16 cellular contexts compared by ENCODE assay signal in the genomic region with DNA sequence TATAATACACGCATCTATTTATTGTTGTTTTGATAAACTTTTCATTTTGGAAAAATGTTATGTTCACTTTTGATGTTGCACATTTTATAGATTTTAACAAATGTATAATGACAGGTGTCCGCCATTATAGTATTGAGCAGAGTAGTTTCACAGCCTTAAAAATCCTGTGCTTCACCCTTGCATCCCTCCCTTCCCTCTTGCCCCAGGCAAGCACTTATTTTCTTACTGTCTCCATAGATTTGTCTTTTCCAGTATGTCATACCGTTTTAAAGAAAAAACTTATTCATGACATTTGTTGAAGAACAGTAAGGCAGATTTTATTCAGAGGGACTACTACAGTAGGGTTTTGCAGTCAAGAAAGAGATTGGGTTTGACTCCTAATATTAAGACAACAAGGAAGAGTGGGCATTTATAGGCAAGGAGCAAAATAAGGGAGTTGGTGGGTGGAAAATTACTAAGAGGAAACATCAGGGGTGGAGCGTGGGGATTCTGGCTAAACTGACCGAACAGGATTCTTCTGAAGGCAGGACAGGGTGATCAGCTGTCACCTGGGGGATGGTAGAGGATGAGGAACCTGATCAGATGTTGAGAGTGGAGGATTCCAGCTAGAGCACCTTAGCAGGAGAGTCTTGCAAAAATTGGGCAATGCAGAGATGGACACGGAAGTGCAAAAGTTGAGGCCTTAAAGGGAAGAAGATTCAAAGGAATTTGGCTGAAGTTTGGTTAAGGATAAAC.
DNase-seq lines count a peak whose midpoint lies in the region; ATAC-seq and TF ChIP-seq lines count a peak whose summit lies in the region.
"Had no signal": no experiment of that assay in that cellular context is flagged by ENCODE, and none has a peak within 500 bp of the region (broad histone marks: within the 10 kb centered on the region; RNA-seq: fewer than 3 reads in every experiment).

No MANE protein-coding gene starts in this region.

- no peak for ATAC-seq in central memory CD8-positive, alpha-beta T cell (replicated peaks; ENCODE audit: extremely low read depth, poor library complexity, severe bottlenecking)
- no peak for ATAC-seq in naive thymus-derived CD8-positive, alpha-beta T cell
- ATAC-seq in lower lobe of right lung = no peak
- ATAC-seq: activated CD4-positive, CD25-positive, alpha-beta regulatory T cell treated with anti-CD3 and anti-CD28 coated beads, Interleukin-2, amount 50 U/mL, for 24 hours had no signal

- H3K4me3 Mint-ChIP-seq in Caco-2 (ENCODE audit: unreplicated experiment) (peak overlapping the region; percentile 46), IgD-negative memory B cell (peak overlapping the region in 1 of 4 donors; percentile 25)
- H3K4me3 Mint-ChIP-seq in central memory CD8-positive, alpha-beta T cell = no peak overlapping the region
- H3K4me3 Mint-ChIP-seq in naive thymus-derived CD8-positive, alpha-beta T cell = peak overlapping the region in 4 of 10 donors; percentile 4 to 21 (median 14)

- intact Hi-C loops in Caco-2 (cut with micrococcal nuclease; ENCODE audit: unreplicated experiment) (loop anchor here (1.0 to 2.0 kb wide), 2 partner anchors 35 to 41 kb away; no protein-coding TSS in a partner anchor), lower lobe of right lung (cut with DNase I) (no loop called here)

- H3K4me1 ChIP-seq in Caco-2 (peaks cover 37% of the 10 kb centered on the region), lower lobe of right lung (peaks cover 9% of the 10 kb centered on the region)

- in situ Hi-C loops in KBM-7 (cut with MboI; ENCODE audit: low pct_unique_long_range_greater_than_20kb, low sequenced_read_pairs) = no loop called here

- H3K27me3 Mint-ChIP-seq in Caco-2 (ENCODE audit: insufficient read depth, unreplicated experiment) (no peaks in the 10 kb centered on the region), IgD-negative memory B cell (no peaks in the 10 kb centered on the region)
- H3K27me3 Mint-ChIP-seq in central memory CD8-positive, alpha-beta T cell = no peaks in the 10 kb centered on the region
- no peaks in the 10 kb centered on the region for H3K27me3 Mint-ChIP-seq in naive thymus-derived CD8-positive, alpha-beta T cell

- no TSS peak for BruUV-seq in Caco-2 (replicated peaks; lab: Mats Ljungman, UMichigan)

- H3K9me3 ChIP-seq in Caco-2 = no peaks in the 10 kb centered on the region
- H3K9me3 ChIP-seq in lower lobe of right lung = no peaks in the 10 kb centered on the region

- POLR2A ChIA-PET in Caco-2 (lab: Charles Lee) = no interaction called here
- POLR2A ChIA-PET in naive thymus-derived CD8-positive, alpha-beta T cell (lab: Charles Lee) = interaction anchor here (0.6 kb wide), 1 partner anchor 286 kb away, joined by 3 read pairs; no protein-coding TSS in a partner anchor

- H3K4me1 Mint-ChIP-seq in Caco-2 (ENCODE audit: low read depth, unreplicated experiment) (peaks cover 40% of the 10 kb centered on the region), IgD-negative memory B cell (peaks cover 10 to 41% (median 12%) of the 10 kb centered on the region in 3 donors)
- peaks cover 75% of the 10 kb centered on the region for H3K4me1 Mint-ChIP-seq in central memory CD8-positive, alpha-beta T cell
- H3K4me1 Mint-ChIP-seq in naive thymus-derived CD8-positive, alpha-beta T cell = peaks cover 42 to 85% (median 85%) of the 10 kb centered on the region in 4 donors

- no peaks in the 10 kb centered on the region; the same call in 1 of the 2 replicates for H3K36me3 ChIP-seq in Caco-2 (ENCODE audit: control insufficient read depth, insufficient read depth, low read length)
- H3K36me3 ChIP-seq in lower lobe of right lung = peaks cover 17% of the 10 kb centered on the region
- H3K36me3 ChIP-seq: brain microvascular endothelial cell had no signal

- no peaks in the 10 kb centered on the region for H3K27me3 ChIP-seq in Caco-2 (replicated peaks; ENCODE audit: control insufficient read depth, insufficient read depth, low read length)
- no peaks in the 10 kb centered on the region for H3K27me3 ChIP-seq in lower lobe of right lung (ENCODE audit: low read depth)
- H3K27me3 ChIP-seq: BLaER1 treated with 17β-estradiol and CSF1 and Interleukin-3, amounts not matched to agents 10 nM and 100 nM; brain microvascular endothelial cell had no signal

- H3K9me3 Mint-ChIP-seq in Caco-2 (ENCODE audit: unreplicated experiment) = no peaks in the 10 kb centered on the region
- H3K9me3 Mint-ChIP-seq in IgD-negative memory B cell = no peaks in the 10 kb centered on the region
- no peaks in the 10 kb centered on the region for H3K9me3 Mint-ChIP-seq in central memory CD8-positive, alpha-beta T cell
- peaks cover 0 to 3% (median 0%) of the 10 kb centered on the region in 9 donors for H3K9me3 Mint-ChIP-seq in naive thymus-derived CD8-positive, alpha-beta T cell

- H3K27ac Mint-ChIP-seq in Caco-2 (ENCODE audit: unreplicated experiment) (peak overlapping the region; percentile 60), IgD-negative memory B cell (peak overlapping the region in 2 of 3 donors; percentile 3 to 79)
- H3K27ac Mint-ChIP-seq in central memory CD8-positive, alpha-beta T cell (ENCODE audit: low read depth) = peak overlapping the region; percentile 29
- H3K27ac Mint-ChIP-seq in naive thymus-derived CD8-positive, alpha-beta T cell = peak overlapping the region; percentile 38 to 94 (median 75)

- CTCF ChIA-PET in Caco-2 (lab: Charles Lee) = no interaction called here

- DNase-seq in Caco-2 (peak; percentile 84), lower lobe of right lung (no peak), KBM-7 (no peak), T-helper 2 cell (no peak), occipital lobe (lab: John Stamatoyannopoulos, UW) (no peak)
- DNase-seq in central memory CD8-positive, alpha-beta T cell (ENCODE audit: low spot score in 2 of 2) = no peak
- DNase-seq in naive thymus-derived CD8-positive, alpha-beta T cell = no peak
- DNase-seq: brain microvascular endothelial cell; GM23248; IMR-90; NCI-H1417 treated with DMSO at 0.1 percent for 48 hours; stimulated activated CD4-positive, alpha-beta T cell treated with anti-CD3 and anti-CD28 coated beads, Interleukin-2, amount 100 ng/mL, for 24 hours; stimulated activated CD8-positive, alpha-beta memory T cell treated with anti-CD3 and anti-CD28 coated beads, Interleukin-4, amount 100 ng/mL, for 48 hours had no signal

- peaks cover 58% of the 10 kb centered on the region for H3K36me3 Mint-ChIP-seq in Caco-2 (ENCODE audit: insufficient read depth, unreplicated experiment)
- H3K36me3 Mint-ChIP-seq in IgD-negative memory B cell = peaks cover 9% of the 10 kb centered on the region
- H3K36me3 Mint-ChIP-seq in central memory CD8-positive, alpha-beta T cell (ENCODE audit: insufficient read depth) = peaks cover 36% of the 10 kb centered on the region
- peaks cover 6 to 44% (median 18%) of the 10 kb centered on the region in 3 donors for H3K36me3 Mint-ChIP-seq in naive thymus-derived CD8-positive, alpha-beta T cell

- H3K4me3 ChIP-seq in Caco-2 (ENCODE audit: low read depth, low read length) = no peak overlapping the region
- H3K4me3 ChIP-seq in lower lobe of right lung = no peak overlapping the region
- H3K4me3 ChIP-seq: BLaER1 treated with 17β-estradiol and CSF1 and Interleukin-3, amounts not matched to agents 10 nM and 100 nM; GM23248 had no signal

- no peak overlapping the region for H3K27ac ChIP-seq in lower lobe of right lung
- H3K27ac ChIP-seq: BLaER1 treated with 17β-estradiol and CSF1 and Interleukin-3, amounts not matched to agents 10 nM and 100 nM; brain microvascular endothelial cell; GM23248 had no signal

- TF ChIP-seq CTCF in Caco-2 (IDR thresholded peaks at IDR 0.05; ENCODE audit: insufficient read depth in 1 of 2, low read depth in 1 of 2, low read length in 1 of 2, severe bottlenecking in 1 of 2, unreplicated experiment in 1 of 2) (no peak), lower lobe of right lung (IDR thresholded peaks at IDR 0.05) (no peak)

Comparison
In these comparisons a context has a peak if more than half of its experiments do, and no peak if none do; other contexts are left out.
1. DNase-seq: peak in Caco-2 (2 of 2); none in central memory CD8-positive, alpha-beta T cell (0 of 2), naive thymus-derived CD8-positive, alpha-beta T cell (0 of 10), lower lobe of right lung (single experiment), KBM-7 (single experiment), T-helper 2 cell (0 of 5) and occipital lobe (single experiment).
2. Peak in every context shown above with its lines, with median percentiles within 50 percentile points of each other: H3K27ac Mint-ChIP-seq.